Comparison of ENCODE assay signal across 8 cellular contexts in the genomic region with DNA sequence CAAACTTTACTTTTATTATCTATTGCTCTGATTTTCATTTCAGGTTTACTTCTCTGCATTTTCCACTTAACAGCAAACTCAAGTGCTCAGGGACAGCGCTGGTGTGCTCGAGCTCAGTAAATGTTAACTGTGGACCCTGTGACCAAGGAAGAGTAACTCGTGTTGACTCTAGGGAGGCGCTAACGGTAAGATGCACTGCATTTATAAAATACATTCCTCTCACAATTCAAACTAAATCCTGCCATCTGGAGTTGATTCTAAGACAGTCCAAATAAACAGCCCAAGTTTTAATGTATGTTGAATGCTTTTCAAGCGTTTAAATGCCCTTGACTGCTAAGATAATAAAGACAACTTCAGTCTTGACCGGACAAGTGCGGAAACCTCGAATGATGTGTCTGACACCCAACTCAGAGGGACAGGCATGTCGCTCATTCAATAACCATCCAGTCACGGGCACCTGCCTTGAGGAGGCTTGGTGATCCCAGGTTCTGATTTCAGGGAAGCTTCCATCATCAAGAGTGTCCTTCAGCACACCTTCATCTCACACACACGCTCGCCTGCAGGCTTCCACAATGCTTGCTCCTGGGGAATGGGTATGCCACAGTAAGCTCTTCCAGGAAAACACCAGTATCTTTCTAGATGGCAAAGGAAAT.
DNase-seq lines count a peak whose midpoint lies in the region; ATAC-seq and TF ChIP-seq lines count a peak whose summit lies in the region.

No MANE protein-coding gene starts in this region.

- H3K27ac ChIP-seq in lower lobe of right lung (peak overlapping the region; percentile 81), transverse colon (peak overlapping the region; percentile 83 to 88 (median 84))

- H3K36me3 ChIP-seq in lower lobe of right lung (peaks cover 6% of the 10 kb centered on the region), transverse colon (no peaks in the 10 kb centered on the region)

- intact Hi-C loops in MCF 10A (cut with micrococcal nuclease) (loop anchor here (1.0 to 10.0 kb wide), 4 partner anchors 26 to 171 kb away; no protein-coding TSS in a partner anchor), lower lobe of right lung (cut with DNase I) (no loop called here), transverse colon (cut with DNase I; ENCODE audit: low total_unique reads) (no loop called here)

- no peak for TF ChIP-seq POLR2A in transverse colon (IDR thresholded peaks at IDR 0.05)

- no peak for TF ChIP-seq EP300 in transverse colon (IDR thresholded peaks at IDR 0.05; ENCODE audit: low read depth)

- peak overlapping the region; percentile 66 for H3K27ac Mint-ChIP-seq in activated T-cell treated with anti-CD3 and anti-CD28 coated beads, Interleukin-2, amount 50 U/mL, for 72 hours
- peak overlapping the region; percentile 94 for H3K27ac Mint-ChIP-seq in MCF 10A (ENCODE audit: low read depth, unreplicated experiment)

- H3K4me1 ChIP-seq in lower lobe of right lung (peaks cover 69% of the 10 kb centered on the region), transverse colon (peaks cover 53 to 91% (median 62%) of the 10 kb centered on the region in 4 donors)

- WGBS in transverse colon (ENCODE audit: low coverage in 1 of 2), 2 donors = 47 to 49% methylated on average over 5 to 13 of the region's 13 CpGs

- no peak for TF ChIP-seq CTCF in MCF 10A (IDR thresholded peaks at IDR 0.05; ENCODE audit: unreplicated experiment)
- no peak for TF ChIP-seq CTCF in lower lobe of right lung (IDR thresholded peaks at IDR 0.05)
- no peak for TF ChIP-seq CTCF in transverse colon (IDR thresholded peaks at IDR 0.05)

- peaks cover 0 to 2% of the 10 kb centered on the region in 2 donors for H3K36me3 Mint-ChIP-seq in activated T-cell treated with anti-CD3 and anti-CD28 coated beads, Interleukin-2, amount 50 U/mL, for 72 hours (ENCODE audit: insufficient read depth in 2 of 2)
- H3K36me3 Mint-ChIP-seq in MCF 10A (ENCODE audit: insufficient read depth, unreplicated experiment) = peaks cover 22% of the 10 kb centered on the region

- DNase-seq in activated T-cell treated with anti-CD3 and anti-CD28 coated beads, Interleukin-2, amount 50 U/mL, for 72 hours = no peak
- no peak for DNase-seq in activated T-cell treated with anti-CD3 and anti-CD28 coated beads, Interleukin-2, amount 50 U/mL, for 48 hours
- DNase-seq in MCF 10A (ENCODE audit: unreplicated experiment) (no peak), lower lobe of right lung (no peak), transverse colon (no peak), islet precursor cell (no peak), 8988T (no peak), NCI-H1105 treated with DMSO at 0.1 percent for 48 hours (lab: John Stamatoyannopoulos, UW) (no peak)

- H3K4me3 Mint-ChIP-seq in activated T-cell treated with anti-CD3 and anti-CD28 coated beads, Interleukin-2, amount 50 U/mL, for 72 hours = peak overlapping the region in 1 of 2 donors; percentile 10
- H3K4me3 Mint-ChIP-seq in MCF 10A (ENCODE audit: unreplicated experiment) = peak overlapping the region; percentile 68

- H3K4me3 ChIP-seq in lower lobe of right lung (peak overlapping the region; percentile 8), transverse colon (no peak overlapping the region)

- H3K9me3 Mint-ChIP-seq in activated T-cell treated with anti-CD3 and anti-CD28 coated beads, Interleukin-2, amount 50 U/mL, for 72 hours = no peaks in the 10 kb centered on the region
- H3K9me3 Mint-ChIP-seq in MCF 10A (ENCODE audit: unreplicated experiment) = no peaks in the 10 kb centered on the region

- POLR2A ChIA-PET in MCF 10A (lab: Yijun Ruan, JAX) = interaction anchor here (0.6 to 4.8 kb wide), 17 partner anchors 8 to 1172 kb away, joined by 3 to 79 read pairs (median 5); partner anchors contain the start of gene STK24

- no peak for ATAC-seq in activated T-cell treated with anti-CD3 and anti-CD28 coated beads, Interleukin-2, amount 50 U/mL, for 72 hours (replicated peaks in 1 of 2)
- ATAC-seq in lower lobe of right lung = peak in 1 of 2 donors; percentile 4

- H3K27me3 ChIP-seq in lower lobe of right lung (ENCODE audit: low read depth) (no peaks in the 10 kb centered on the region), transverse colon (no peaks in the 10 kb centered on the region)

- in situ Hi-C loops in transverse colon (cut with MboI; ENCODE audit: low pct_ligation_motif_present in 1 of 4, low pct_unique_long_range_greater_than_20kb in 1 of 4, low sequenced_read_pairs in 3 of 4) = no loop called here

- no peaks in the 10 kb centered on the region for H3K27me3 Mint-ChIP-seq in activated T-cell treated with anti-CD3 and anti-CD28 coated beads, Interleukin-2, amount 50 U/mL, for 72 hours (ENCODE audit: low read depth)
- no peaks in the 10 kb centered on the region for H3K27me3 Mint-ChIP-seq in MCF 10A (ENCODE audit: insufficient read depth, unreplicated experiment)

- CTCF ChIA-PET in MCF 10A (lab: Yijun Ruan, JAX) = interaction anchor here (0.5 to 7.4 kb wide), 22 partner anchors 11 to 628 kb away, joined by 3 to 71 read pairs (median 4); no protein-coding TSS in a partner anchor

- peaks cover 91% of the 10 kb centered on the region for H3K4me1 Mint-ChIP-seq in activated T-cell treated with anti-CD3 and anti-CD28 coated beads, Interleukin-2, amount 50 U/mL, for 72 hours (ENCODE audit: low read depth)
- peaks cover 45% of the 10 kb centered on the region for H3K4me1 Mint-ChIP-seq in MCF 10A (ENCODE audit: insufficient read depth, unreplicated experiment)

- BruUV-seq in MCF 10A (replicated peaks; lab: Mats Ljungman, UMichigan) = no TSS peak

- H3K9me3 ChIP-seq in lower lobe of right lung (no peaks in the 10 kb centered on the region), transverse colon (no peaks in the 10 kb centered on the region)
